In the genomic region with DNA sequence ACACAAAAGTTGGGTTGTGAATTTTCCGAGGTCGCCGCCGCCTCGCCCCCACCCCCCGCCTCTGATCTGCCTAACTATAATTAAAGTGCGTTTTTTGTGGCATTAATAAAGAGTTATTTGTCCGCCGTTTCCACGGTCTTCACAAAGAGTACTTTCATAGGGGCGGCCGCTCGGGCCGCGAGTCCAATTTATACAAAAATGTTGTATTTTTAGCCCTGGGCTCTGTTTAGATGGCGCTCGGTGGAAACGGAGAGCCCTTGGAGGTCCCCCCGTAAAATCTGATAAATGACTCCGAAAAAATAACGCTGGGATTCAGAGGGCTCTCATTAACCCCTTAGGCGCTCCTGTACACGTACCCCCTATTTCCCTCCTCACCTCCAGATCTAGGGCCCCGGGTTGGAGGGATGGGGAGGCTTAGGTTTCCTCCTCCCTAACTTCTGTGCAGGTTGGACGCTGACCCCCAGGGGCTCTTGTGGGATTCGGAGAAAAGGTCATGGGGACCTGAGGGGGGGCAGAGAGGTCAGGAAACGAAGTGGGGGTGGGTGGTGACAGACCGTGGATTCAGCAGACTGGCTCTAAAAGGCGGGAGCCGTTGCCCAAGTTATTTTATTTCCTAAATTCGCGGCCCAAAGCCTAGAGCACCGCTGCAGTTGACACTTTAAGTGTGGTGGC, we compare ENCODE assay signal across 9 cellular contexts. TPM values are rescaled to one million over a fixed set of nuclear protein-coding genes. Genes with fewer than 3 reads are reported as not detected.
DNase-seq lines count a peak whose midpoint lies in the region; ATAC-seq and TF ChIP-seq lines count a peak whose summit lies in the region.
"Had no signal": no experiment of that assay in that cellular context is flagged by ENCODE, and none has a peak within 500 bp of the region (broad histone marks: within the 10 kb centered on the region; RNA-seq: fewer than 3 reads in every experiment).

No MANE protein-coding gene starts in this region.

- DNase-seq in activated CD8-positive, alpha-beta memory T cell treated with anti-CD3 and anti-CD28 coated beads, Interleukin-2, amount 50 U/mL, for 48 hours: peak; percentile 48
- DNase-seq in spleen: peak; percentile 52
- DNase-seq in ureter (ENCODE audit: low spot score): no peak
- DNase-seq in HPDE6-E6E7 (ENCODE audit: extremely low spot score): no peak
- DNase-seq: NCI-H2029 had no signal

- H3K9ac ChIP-seq in HUES48 (ENCODE audit: low read depth, low read length) (no peak overlapping the region), iPS-18a (ENCODE audit: low read length) (no peak overlapping the region)

- H3K27ac ChIP-seq in HUES48 (ENCODE audit: low read depth, low read length): no peak overlapping the region
- H3K27ac ChIP-seq in iPS-18a (ENCODE audit: low read length): no peak overlapping the region
- H3K27ac ChIP-seq in spleen: peak overlapping the region in 4 of 8 donors; percentile 44 to 70 (median 58)

- ATAC-seq in HG03378 (IDR thresholded peaks at IDR 0.05; ENCODE audit: unreplicated experiment) (no peak), HG02759 (IDR thresholded peaks at IDR 0.05; ENCODE audit: unreplicated experiment) (no peak)

- 4 to 5% (median 4%) methylated on average over 33 of the region's 33 CpGs for WGBS in spleen, 5 donors

- H3K9me3 ChIP-seq in HUES48 (ENCODE audit: control insufficient read depth, insufficient read depth, low read length) (no peaks in the 10 kb centered on the region), iPS-18a (ENCODE audit: control insufficient read depth, low read depth, low read length) (no peaks in the 10 kb centered on the region), spleen (no peaks in the 10 kb centered on the region)

- no peak for TF ChIP-seq POLR2A in spleen (IDR thresholded peaks at IDR 0.05)

- TF ChIP-seq CTCF in spleen (IDR thresholded peaks at IDR 0.05 in 8 of 11, conservative IDR thresholded peaks at IDR 0.05 in 3 of 11): no peak

- H3K27me3 ChIP-seq in HUES48 (ENCODE audit: control insufficient read depth, insufficient read depth, low read length) (peaks cover 97% of the 10 kb centered on the region), iPS-18a (ENCODE audit: control insufficient read depth, insufficient read depth, low read length) (peaks cover 98% of the 10 kb centered on the region), spleen (replicated peaks in 1 of 7) (peaks cover 11 to 98% (median 75%) of the 10 kb centered on the region in 7 donors)

- H3K36me3 ChIP-seq in HUES48 (ENCODE audit: control insufficient read depth, insufficient read depth, low read length) (no peaks in the 10 kb centered on the region), iPS-18a (ENCODE audit: control insufficient read depth, low read depth, low read length) (no peaks in the 10 kb centered on the region), spleen (no peaks in the 10 kb centered on the region)

- H3K4me1 ChIP-seq in HUES48 (ENCODE audit: control insufficient read depth, insufficient read depth, low read length): peaks cover 36% of the 10 kb centered on the region
- peaks cover 37% of the 10 kb centered on the region for H3K4me1 ChIP-seq in iPS-18a (ENCODE audit: control insufficient read depth, low read depth, low read length)
- H3K4me1 ChIP-seq in spleen: peaks cover 40 to 81% (median 71%) of the 10 kb centered on the region in 6 donors

- H3K4me3 ChIP-seq in HUES48 (ENCODE audit: low read depth, low read length): peak overlapping the region; percentile 74
- peak overlapping the region; percentile 41 for H3K4me3 ChIP-seq in iPS-18a (ENCODE audit: low read length)
- peak overlapping the region; percentile 4 to 67 (median 40) for H3K4me3 ChIP-seq in spleen

- intact Hi-C loops in spleen (cut with DNase I; ENCODE audit: low total_unique reads): no loop called here

RNA-seq across cellular contexts. Expression of gene CYP26B1, which starts 1.9 kb away (rescaled TPM):
- total RNA-seq in spleen (10 to 100 TPM in 3 of 7 donors, 1 to 10 TPM in 4; 2.3 to 11.4 (median 6.7) TPM), ureter (1.1 TPM)
- 1 to 10 TPM in 2 of 3 donors, under 1 TPM in 1; 0.87 to 2.1 (median 1.5) TPM for polyA plus RNA-seq in spleen

Comparison
In these comparisons a context has a peak if more than half of its experiments do, and no peak if none do; other contexts are left out.
1. DNase-seq: peak in activated CD8-positive, alpha-beta memory T cell treated with anti-CD3 and anti-CD28 coated beads, Interleukin-2, amount 50 U/mL, for 48 hours (single experiment) and spleen (single experiment); none in ureter (single experiment) and HPDE6-E6E7 (single experiment).
2. Peak in every context shown above with its lines, with median percentiles within 50 percentile points of each other: H3K4me3 ChIP-seq.